Comparison of ENCODE assay signal across 8 cellular contexts in genomic region chr1:219173758-219174671, GRCh38.
DNase-seq lines count a peak whose midpoint lies in the region; ATAC-seq and TF ChIP-seq lines count a peak whose summit lies in the region.

TSS of gene LYPLAL1 (plus strand) at chr1:219173878. CDS start at chr1:219173891, 13 bp downstream.

- H3K27ac ChIP-seq in caudate nucleus (ENCODE audit: low read depth, low read length) = peak within 1 kb of the TSS; percentile 91

- TF ChIP-seq CTCF in AG09309 (IDR thresholded peaks at IDR 0.05; ENCODE audit: control insufficient read depth, insufficient read depth, low read depth, low read length, missing control alignments) = no peak

- H3K4me3 ChIP-seq in AG09309 (ENCODE audit: control insufficient read depth, low read depth, low read length) = peak within 1 kb of the TSS; percentile 74

- ATAC-seq in GM18907 (IDR thresholded peaks at IDR 0.05; ENCODE audit: unreplicated experiment) (peak; percentile 81), HG03139 (IDR thresholded peaks at IDR 0.05; ENCODE audit: unreplicated experiment) (peak; percentile 62)

- DNase-seq in AG09309 (ENCODE audit: low read depth) (peak; percentile 41), NCI-H345 (lab: John Stamatoyannopoulos, UW) (peak; percentile 89), caudate nucleus (lab: John Stamatoyannopoulos, UW) (peak in 60 of 61 donors; percentile 18 to 91 (median 80)), iris pigment epithelial cell (ENCODE audit: low read depth) (peak; percentile 89)
- DNase-seq in activated CD4-positive, CD25-positive, alpha-beta regulatory T cell (lab: John Stamatoyannopoulos, UW) = peak; percentile 70 to 81 (median 80)
- peak; percentile 76 to 77 for DNase-seq in stimulated activated CD4-positive, alpha-beta T cell treated with anti-CD3 and anti-CD28 coated beads, Interleukin-12 subunit alpha, Interleukin-12 subunit beta, amount 100 ng/mL, for 24 hours (ENCODE audit: low read depth in 2 of 2)

Comparison
In these comparisons a context has a peak if more than half of its experiments do, and no peak if none do; other contexts are left out.
1. Peak in every context shown above with its lines: DNase-seq, ATAC-seq, H3K4me3 ChIP-seq and H3K27ac ChIP-seq.